ENCODE assay signal across 8 cellular contexts in the genomic region with DNA sequence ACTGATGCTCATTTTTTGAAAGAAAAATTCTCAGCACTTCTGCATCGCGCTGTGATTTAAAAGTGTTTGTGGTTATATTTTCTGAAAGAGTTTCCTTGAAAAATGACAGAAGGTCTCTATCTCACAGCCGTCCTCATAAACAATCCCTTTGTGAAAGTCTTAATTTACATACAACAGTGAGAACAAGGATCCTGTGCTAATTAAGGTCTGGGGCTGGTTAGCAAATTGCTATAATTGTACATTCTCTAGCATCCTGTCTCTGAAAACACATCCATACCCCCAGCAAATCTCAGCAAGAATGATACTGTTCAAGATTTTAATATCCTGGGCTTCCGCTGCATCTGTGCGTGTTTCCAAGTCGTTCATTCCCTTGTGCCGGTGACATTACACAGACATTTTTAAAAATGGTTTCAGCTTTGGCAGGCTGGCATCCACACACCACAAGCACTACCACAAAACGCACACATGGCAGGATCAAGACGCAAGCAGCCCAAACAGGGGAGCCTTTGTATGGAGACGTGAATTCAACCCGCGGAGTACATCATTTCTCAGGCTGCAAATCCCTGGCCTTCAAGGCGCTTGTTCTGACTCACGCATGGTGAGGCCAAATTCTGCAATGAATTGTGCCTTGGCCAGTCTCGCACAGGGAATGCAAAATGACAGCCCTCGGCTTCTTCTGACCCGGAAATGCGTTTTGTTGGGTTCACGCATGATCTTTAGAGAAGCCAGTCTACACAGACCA. TPM values are rescaled to one million over a fixed set of nuclear protein-coding genes. Genes with fewer than 3 reads are reported as not detected.
DNase-seq lines count a peak whose midpoint lies in the region; ATAC-seq and TF ChIP-seq lines count a peak whose summit lies in the region.

No MANE protein-coding gene starts in this region.

- peak overlapping the region; percentile 48 for H3K4me2 ChIP-seq in SU-DHL-6 (ENCODE audit: low read depth, low read length, poor library complexity, severe bottlenecking)

- no peak for TF ChIP-seq CTCF in AG10803 (conservative IDR thresholded peaks at IDR 0.05; ENCODE audit: low read length)
- no peak for TF ChIP-seq CTCF in SU-DHL-6 (IDR thresholded peaks at IDR 0.05; ENCODE audit: insufficient read depth, low read length, poor library complexity, severe bottlenecking)
- no peak for TF ChIP-seq CTCF in ovary (IDR thresholded peaks at IDR 0.05)

- DNase-seq in AG10803 (ENCODE audit: low read depth) (peak; percentile 87), head of caudate nucleus (peak in 41 of 42 donors; percentile 35 to 93 (median 74)), ovary (peak; percentile 36 to 64 (median 43))

- peak overlapping the region; percentile 39 for H3K4me3 ChIP-seq in AG10803 (ENCODE audit: low read length)
- H3K4me3 ChIP-seq in SU-DHL-6 (ENCODE audit: insufficient read depth, low read length, poor library complexity, severe bottlenecking) = no peak overlapping the region
- no peak overlapping the region for H3K4me3 ChIP-seq in ovary

- peak; percentile 11 for TF ChIP-seq POLR2A in ovary (IDR thresholded peaks at IDR 0.05)

- H3F3A ChIP-seq in SU-DHL-6 (ENCODE audit: insufficient read depth) = no peaks in the 10 kb centered on the region

- no peaks in the 10 kb centered on the region for H3K9me2 ChIP-seq in SU-DHL-6 (replicated peaks; ENCODE audit: insufficient read depth, low read length)

- H3K4me1 ChIP-seq in ovary (ENCODE audit: insufficient read depth) = peaks cover 18% of the 10 kb centered on the region

- H3K27ac ChIP-seq in SU-DHL-6 (ENCODE audit: low read depth, low read length) (peak overlapping the region; percentile 59), ovary (peak overlapping the region; percentile 4 to 24)

- intact Hi-C loops in head of caudate nucleus (cut with DNase I) = no loop called here
- intact Hi-C loops in ovary (cut with DNase I) = no loop called here

- no peaks in the 10 kb centered on the region for H3K36me3 ChIP-seq in SU-DHL-6 (ENCODE audit: low read length)
- H3K36me3 ChIP-seq in ovary = no peaks in the 10 kb centered on the region

- ATAC-seq in GM18517 (IDR thresholded peaks at IDR 0.05; ENCODE audit: unreplicated experiment) (no peak), HG03025 (IDR thresholded peaks at IDR 0.05; ENCODE audit: low FRiP score, unreplicated experiment) (no peak), GM19455 (IDR thresholded peaks at IDR 0.05; ENCODE audit: unreplicated experiment) (no peak), GM19328 (IDR thresholded peaks at IDR 0.05; ENCODE audit: unreplicated experiment) (no peak)

- H3K9me3 ChIP-seq in SU-DHL-6 (ENCODE audit: insufficient read depth, low read length) (no peaks in the 10 kb centered on the region), ovary (no peaks in the 10 kb centered on the region)

- H2AFZ ChIP-seq in SU-DHL-6 (ENCODE audit: low read depth, low read length, severe bottlenecking) = no peak overlapping the region

- H3K9ac ChIP-seq in SU-DHL-6 (ENCODE audit: low read length) = peak overlapping the region; percentile 17

- peaks cover 96% of the 10 kb centered on the region for H3K79me2 ChIP-seq in SU-DHL-6 (ENCODE audit: insufficient read depth, low read length)

- 59 to 65% (median 63%) methylated on average over 19 of the region's 19 CpGs for WGBS in ovary, 3 donors

- no peak for TF ChIP-seq EP300 in ovary (IDR thresholded peaks at IDR 0.05)

- no peaks in the 10 kb centered on the region for H3K27me3 ChIP-seq in SU-DHL-6 (ENCODE audit: low read length)
- H3K27me3 ChIP-seq in ovary = no peaks in the 10 kb centered on the region

- no peaks in the 10 kb centered on the region; the same call in 1 of the 2 replicates for H4K20me1 ChIP-seq in SU-DHL-6 (ENCODE audit: low read depth, low read length)

RNA-seq across cellular contexts. Expression of a gene that starts 20.3 kb away (rescaled TPM):
- total RNA-seq in ovary = 10 to 100 TPM; 20.3 to 40.7 (median 31.2) TPM
- polyA plus RNA-seq in ovary = 10 to 100 TPM in 1 of 2 donors, 1 to 10 TPM in 1; 8.3 to 23.5 TPM
